ENCODE assay signal across 8 cellular contexts in genomic region chr18:49476664-49477411, GRCh38. TPM values are rescaled to one million over a fixed set of nuclear protein-coding genes. Genes with fewer than 3 reads are reported as not detected.
DNase-seq lines count a peak whose midpoint lies in the region; ATAC-seq and TF ChIP-seq lines count a peak whose summit lies in the region.

No MANE protein-coding gene starts in this region.

- no peak overlapping the region for H3K4me3 Mint-ChIP-seq in activated naive CD4-positive, alpha-beta T cell treated with anti-CD3 and anti-CD28 coated beads, Interleukin-2, amount 50 U/mL, for 24 hours
- H3K4me3 Mint-ChIP-seq in WTC11, result no peak overlapping the region

- no peak for TF ChIP-seq POLR2A in vagina (IDR thresholded peaks at IDR 0.05)

- intact Hi-C loops in vagina (cut with DNase I), result no loop called here

- H3K36me3 Mint-ChIP-seq in activated naive CD4-positive, alpha-beta T cell treated with anti-CD3 and anti-CD28 coated beads, Interleukin-2, amount 50 U/mL, for 24 hours, result peaks cover 10% of the 10 kb centered on the region
- H3K36me3 Mint-ChIP-seq in WTC11, result peaks cover 17% of the 10 kb centered on the region

- ATAC-seq in WTC11 (no peak), GM19455 (IDR thresholded peaks at IDR 0.05; ENCODE audit: unreplicated experiment) (no peak)

- CTCF ChIA-PET in WTC11 (lab: Charles Lee), result interaction anchor here (0.6 to 0.7 kb wide), 2 partner anchors 22 to 92 kb away, joined by 4 to 7 read pairs; no protein-coding TSS in a partner anchor

- no peaks in the 10 kb centered on the region for H3K9me3 ChIP-seq in right atrium auricular region
- H3K9me3 ChIP-seq in vagina, result no peaks in the 10 kb centered on the region

- H3K4me1 ChIP-seq in right atrium auricular region (peaks cover 0 to 7% of the 10 kb centered on the region in 2 donors), vagina (no peaks in the 10 kb centered on the region)

- peak overlapping the region; percentile 59 for H3K27ac Mint-ChIP-seq in activated naive CD4-positive, alpha-beta T cell treated with anti-CD3 and anti-CD28 coated beads, Interleukin-2, amount 50 U/mL, for 24 hours
- H3K27ac Mint-ChIP-seq in WTC11, result peak overlapping the region; percentile 85

- H3K27ac ChIP-seq in right atrium auricular region, result peak overlapping the region; percentile 32 to 50
- H3K27ac ChIP-seq in vagina, result peak overlapping the region; percentile 5

- DNase-seq in activated naive CD4-positive, alpha-beta T cell (lab: John Stamatoyannopoulos, UW), result no peak
- DNase-seq in WTC11 (ENCODE audit: low spot score) (no peak), right atrium auricular region (ENCODE audit: low spot score) (no peak), vagina (ENCODE audit: extremely low spot score in 2 of 2) (no peak), NCI-H2171 (lab: John Stamatoyannopoulos, UW) (no peak), SHP77 (lab: John Stamatoyannopoulos, UW) (no peak)

- POLR2A ChIA-PET in WTC11 (lab: Charles Lee), result interaction anchor here (1.4 kb wide), 1 partner anchor 10 kb away, joined by 3 read pairs; the partner anchor contains the start of gene C18orf32

- no peaks in the 10 kb centered on the region for H3K27me3 Mint-ChIP-seq in activated naive CD4-positive, alpha-beta T cell treated with anti-CD3 and anti-CD28 coated beads, Interleukin-2, amount 50 U/mL, for 24 hours
- H3K27me3 Mint-ChIP-seq in WTC11 (ENCODE audit: low read depth), result no peaks in the 10 kb centered on the region

- TF ChIP-seq CTCF in WTC11 (IDR thresholded peaks at IDR 0.05), result no peak
- TF ChIP-seq CTCF in right atrium auricular region (IDR thresholded peaks at IDR 0.05), result no peak
- no peak for TF ChIP-seq CTCF in vagina (IDR thresholded peaks at IDR 0.05)

- no peaks in the 10 kb centered on the region for H3K9me3 Mint-ChIP-seq in activated naive CD4-positive, alpha-beta T cell treated with anti-CD3 and anti-CD28 coated beads, Interleukin-2, amount 50 U/mL, for 24 hours
- peaks cover 2% of the 10 kb centered on the region; the same call in 1 of the 2 replicates for H3K9me3 Mint-ChIP-seq in WTC11

- H3K4me3 ChIP-seq in right atrium auricular region, result no peak overlapping the region
- no peak overlapping the region for H3K4me3 ChIP-seq in vagina

- peaks cover 6% of the 10 kb centered on the region for H3K4me1 Mint-ChIP-seq in activated naive CD4-positive, alpha-beta T cell treated with anti-CD3 and anti-CD28 coated beads, Interleukin-2, amount 50 U/mL, for 24 hours
- H3K4me1 Mint-ChIP-seq in WTC11, result no peaks in the 10 kb centered on the region

- no peaks in the 10 kb centered on the region for H3K27me3 ChIP-seq in right atrium auricular region
- H3K27me3 ChIP-seq in vagina, result no peaks in the 10 kb centered on the region

- H3K36me3 ChIP-seq in right atrium auricular region (peaks cover 37% of the 10 kb centered on the region), vagina (peaks cover 0 to 20% of the 10 kb centered on the region in 2 donors)

TF ChIP-seq in WTC11, 78 proteins besides CTCF, POLR2A, EP300 and RAD21:
- TF ChIP-seq NFE2L1 (CRISPR knock-in tag; IDR thresholded peaks at IDR 0.05) (no peak), ZNF423 (CRISPR knock-in tag; IDR thresholded peaks at IDR 0.05) (no peak), FOXJ3 (CRISPR knock-in tag; IDR thresholded peaks at IDR 0.05; ENCODE audit: borderline replicate concordance) (no peak), OVOL2 (CRISPR knock-in tag; IDR thresholded peaks at IDR 0.05; ENCODE audit: borderline replicate concordance) (no peak), ETV6 (CRISPR knock-in tag; IDR thresholded peaks at IDR 0.05) (no peak), ATF6 (CRISPR knock-in tag; IDR thresholded peaks at IDR 0.05) (no peak)

RNA-seq across cellular contexts. Expression of gene C18orf32, which starts 10.2 kb away (rescaled TPM):
- total RNA-seq in WTC11 (2021), result 28.7 to 32.5 TPM (median 32.1 TPM) in 3 replicates
- 10 to 100 TPM; 36.0 to 59.9 TPM for total RNA-seq in right atrium auricular region
- 21.1 TPM for total RNA-seq in vagina

RNA-seq across cellular contexts. Expression of gene RPL17, which starts 15.4 kb away (rescaled TPM):
- 2,395 to 2,803 TPM (median 2,637 TPM) in 3 replicates for total RNA-seq in WTC11 (2021)
- total RNA-seq in right atrium auricular region, result 1,000 to 10,000 TPM in 1 of 2 donors, 100 to 1,000 TPM in 1; 655 to 1,304 TPM
- total RNA-seq in vagina, result 1,975 TPM

RNA-seq across cellular contexts. Expression of gene DYM, which starts 16.4 kb away (rescaled TPM):
- 64.1 to 71.4 TPM (median 68.9 TPM) in 3 replicates for total RNA-seq in WTC11 (2021)
- 10 to 100 TPM; 23.5 to 28.7 TPM for total RNA-seq in right atrium auricular region
- 89.1 TPM for total RNA-seq in vagina
